In genomic region chr1:20662110-20662475, GRCh38 we compare ENCODE assay signal across 8 cellular contexts. TPM values are rescaled to one million over a fixed set of nuclear protein-coding genes. Genes with fewer than 3 reads are reported as not detected.
A peak's percentile ranks its signal among the peaks of the same experiment; 100 is the strongest.
DNase-seq lines count a peak whose midpoint lies in the region; ATAC-seq and TF ChIP-seq lines count a peak whose summit lies in the region.

No MANE protein-coding gene starts in this region.

- no peak for DNase-seq in Peyer's patch
- no peak for DNase-seq in esophagus muscularis mucosa (ENCODE audit: extremely low spot score)
- DNase-seq in globus pallidus (ENCODE audit: low spot score), result no peak
- DNase-seq in anterior cingulate cortex (lab: John Stamatoyannopoulos, UW), result no peak

- TF ChIP-seq POLR2A in Peyer's patch (IDR thresholded peaks at IDR 0.05) (no peak), esophagus muscularis mucosa (IDR thresholded peaks at IDR 0.05; ENCODE audit: low read depth) (no peak)

- H3K4me3 ChIP-seq in GM08714 (ENCODE audit: low read length), result peak overlapping the region; percentile 76
- H3K4me3 ChIP-seq in Peyer's patch, result peak overlapping the region; percentile 59 to 98 (median 89)
- peak overlapping the region; percentile 86 to 94 (median 90) for H3K4me3 ChIP-seq in esophagus muscularis mucosa
- H3K4me3 ChIP-seq in rectal smooth muscle tissue (ENCODE audit: low read length), result peak overlapping the region; percentile 83

- TF ChIP-seq CTCF in Peyer's patch (IDR thresholded peaks at IDR 0.05) (no peak), esophagus muscularis mucosa (IDR thresholded peaks at IDR 0.05) (no peak)

- H3K36me3 ChIP-seq in Peyer's patch (peaks cover 0 to 15% (median 0%) of the 10 kb centered on the region in 3 donors), esophagus muscularis mucosa (peaks cover 5 to 24% (median 13%) of the 10 kb centered on the region in 4 donors), rectal smooth muscle tissue (ENCODE audit: control insufficient read depth, insufficient read depth, low read length) (peaks cover 6% of the 10 kb centered on the region)

- WGBS in esophagus muscularis mucosa, result 54% methylated on average over 6 of the region's 7 CpGs

- ATAC-seq in HG03571 (IDR thresholded peaks at IDR 0.05; ENCODE audit: unreplicated experiment) (no peak), HG03520 (IDR thresholded peaks at IDR 0.05; ENCODE audit: unreplicated experiment) (no peak)

- H3K4me1 ChIP-seq in Peyer's patch, result peaks cover 0 to 17% (median 0%) of the 10 kb centered on the region in 4 donors
- peaks cover 35 to 43% (median 37%) of the 10 kb centered on the region in 4 donors for H3K4me1 ChIP-seq in esophagus muscularis mucosa
- peaks cover 11% of the 10 kb centered on the region for H3K4me1 ChIP-seq in rectal smooth muscle tissue (ENCODE audit: control insufficient read depth, insufficient read depth, low read length)

- peak overlapping the region; percentile 62 to 86 (median 64) for H3K27ac ChIP-seq in Peyer's patch
- peak overlapping the region; percentile 79 to 90 (median 82) for H3K27ac ChIP-seq in esophagus muscularis mucosa (replicated peaks in 1 of 4)
- peak overlapping the region; percentile 84 for H3K27ac ChIP-seq in rectal smooth muscle tissue (ENCODE audit: low read depth, low read length)

- no peak for TF ChIP-seq EP300 in esophagus muscularis mucosa (IDR thresholded peaks at IDR 0.05)

- H3K27me3 ChIP-seq in Peyer's patch (no peaks in the 10 kb centered on the region), esophagus muscularis mucosa (no peaks in the 10 kb centered on the region), rectal smooth muscle tissue (ENCODE audit: control insufficient read depth, insufficient read depth, low read length) (no peaks in the 10 kb centered on the region)

- peak overlapping the region; percentile 35 for H3K9ac ChIP-seq in rectal smooth muscle tissue (ENCODE audit: low read length)

- H3K9me3 ChIP-seq in Peyer's patch (no peaks in the 10 kb centered on the region), esophagus muscularis mucosa (no peaks in the 10 kb centered on the region)

- intact Hi-C loops in esophagus muscularis mucosa (cut with DNase I), result no loop called here

RNA-seq across cellular contexts. Expression of gene DDOST, which starts 0.9 kb away (rescaled TPM):
- total RNA-seq in Peyer's patch (100 to 1,000 TPM in 3 of 4 donors, 10 to 100 TPM in 1; 44.6 to 145 (median 126) TPM), esophagus muscularis mucosa (100 to 1,000 TPM in 2 of 4 donors, 10 to 100 TPM in 2; 86.4 to 126 (median 103) TPM)

RNA-seq across cellular contexts. Expression of gene PINK1, which starts 28.8 kb away (rescaled TPM):
- total RNA-seq in Peyer's patch (10 to 100 TPM; 71.8 to 96.1 (median 89.4) TPM), esophagus muscularis mucosa (100 to 1,000 TPM; 175 to 330 (median 242) TPM)

RNA-seq across cellular contexts. Expression of gene KIF17, which starts 55.7 kb away (rescaled TPM):
- total RNA-seq in Peyer's patch (10 to 100 TPM in 1 of 4 donors, 1 to 10 TPM in 2, under 1 TPM in 1; 0.80 to 10.3 (median 2.2) TPM), esophagus muscularis mucosa (1 to 10 TPM; 2.0 to 7.3 (median 3.4) TPM)
